ENCODE assay signal across 11 cellular contexts in genomic region chr1:24803220-24803619, GRCh38. TPM values are rescaled to one million over a fixed set of nuclear protein-coding genes. Genes with fewer than 3 reads are reported as not detected.
DNase-seq lines count a peak whose midpoint lies in the region; TF ChIP-seq lines count a peak whose summit lies in the region.
"Had no signal": no experiment of that assay in that cellular context is flagged by ENCODE, and none has a peak within 500 bp of the region (broad histone marks: within the 10 kb centered on the region; RNA-seq: fewer than 3 reads in every experiment).

No MANE protein-coding gene starts in this region.

- no peaks in the 10 kb centered on the region for H3K27me3 ChIP-seq in Karpas-422 (ENCODE audit: low read length)
- no peaks in the 10 kb centered on the region for H3K27me3 ChIP-seq in stomach
- no peaks in the 10 kb centered on the region for H3K27me3 ChIP-seq in MM.1S (replicated peaks; ENCODE audit: insufficient read depth, low read length)
- H3K27me3 ChIP-seq: BLaER1 had no signal

- H2AFZ ChIP-seq in Karpas-422 (ENCODE audit: low read length) (no peak overlapping the region), MM.1S (ENCODE audit: low read length) (no peak overlapping the region)

- H3K4me1 ChIP-seq in Karpas-422 (ENCODE audit: low read length) (peaks cover 64% of the 10 kb centered on the region), stomach (peaks cover 8 to 70% (median 34%) of the 10 kb centered on the region in 4 donors), MM.1S (ENCODE audit: low read length) (no peaks in the 10 kb centered on the region)

- H3K4me2 ChIP-seq in Karpas-422 (ENCODE audit: low read depth, low read length, poor library complexity, severe bottlenecking) (no peak overlapping the region), MM.1S (ENCODE audit: low read depth, low read length) (no peak overlapping the region)
- H3K4me2 ChIP-seq: BLaER1 had no signal

- H3K9me2 ChIP-seq in Karpas-422 (replicated peaks; ENCODE audit: insufficient read depth, low read length), result no peaks in the 10 kb centered on the region
- no peaks in the 10 kb centered on the region for H3K9me2 ChIP-seq in MM.1S (replicated peaks; ENCODE audit: insufficient read depth, low read length)

- no peak for TF ChIP-seq POLR2A in stomach (IDR thresholded peaks at IDR 0.05)

- intact Hi-C loops in stomach (cut with DNase I; ENCODE audit: low total_unique reads), result no loop called here

- WGBS in stomach, 5 donors, result 55 to 59% (median 57%) methylated on average over 2 of the region's 2 CpGs

- H3K4me3 ChIP-seq in Karpas-422 (ENCODE audit: low read length) (no peak overlapping the region), epithelial cell of esophagus (ENCODE audit: low read length) (no peak overlapping the region), stomach (no peak overlapping the region), MM.1S (ENCODE audit: low read length) (no peak overlapping the region)
- H3K4me3 ChIP-seq: BLaER1 had no signal

- H3K27ac ChIP-seq in Karpas-422 (ENCODE audit: low read length), result peak overlapping the region; percentile 78
- H3K27ac ChIP-seq in stomach, result peak overlapping the region in 3 of 5 donors; percentile 37 to 62 (median 38)
- no peak overlapping the region for H3K27ac ChIP-seq in MM.1S (ENCODE audit: low read length)
- H3K27ac ChIP-seq: BLaER1 had no signal

- H3F3A ChIP-seq in MM.1S (ENCODE audit: insufficient read depth, low read length), result no peaks in the 10 kb centered on the region

- no peaks in the 10 kb centered on the region for H3K9me3 ChIP-seq in Karpas-422 (ENCODE audit: low read length)
- H3K9me3 ChIP-seq in stomach, result no peaks in the 10 kb centered on the region
- H3K9me3 ChIP-seq in MM.1S (replicated peaks; ENCODE audit: insufficient read depth, low read length), result no peaks in the 10 kb centered on the region

- TF ChIP-seq CTCF in epithelial cell of esophagus (IDR thresholded peaks at IDR 0.05; ENCODE audit: insufficient read depth, low read depth, low read length, missing control alignments) (no peak), stomach (IDR thresholded peaks at IDR 0.05) (no peak), MM.1S (IDR thresholded peaks at IDR 0.05; ENCODE audit: low read length) (no peak)

- H3K9ac ChIP-seq in Karpas-422 (ENCODE audit: low read length), result no peak overlapping the region
- no peak overlapping the region for H3K9ac ChIP-seq in MM.1S (ENCODE audit: low read length)
- H3K9ac ChIP-seq: BLaER1 had no signal

- TF ChIP-seq EP300 in stomach (IDR thresholded peaks at IDR 0.05), result no peak

- H3K36me3 ChIP-seq in Karpas-422 (ENCODE audit: insufficient read depth, low read length) (peaks cover 3% of the 10 kb centered on the region), stomach (peaks cover 0 to 11% (median 8%) of the 10 kb centered on the region in 4 donors), MM.1S (replicated peaks; ENCODE audit: insufficient read depth, low read length) (no peaks in the 10 kb centered on the region)

- no peak for DNase-seq in Karpas-422
- peak; percentile 37 for DNase-seq in epithelial cell of esophagus (ENCODE audit: low read depth)
- DNase-seq in medulla oblongata (ENCODE audit: extremely low spot score), result peak; percentile 73
- DNase-seq in stomach, result no peak
- no peak for DNase-seq in islet precursor cell
- no peak for DNase-seq in MM.1S
- no peak for DNase-seq in NOMO-1 (lab: John Stamatoyannopoulos, UW; ENCODE audit: unreplicated experiment in 2 of 2)
- DNase-seq in NCI-H1092 (lab: John Stamatoyannopoulos, UW), result no peak
- DNase-seq: activated CD4-positive, alpha-beta T cell treated with anti-CD3 and anti-CD28 coated beads for 1 hour; immature natural killer cell had no signal

- H3K79me2 ChIP-seq in Karpas-422 (ENCODE audit: low read length) (peaks cover 68% of the 10 kb centered on the region), MM.1S (ENCODE audit: low read length) (peaks cover 72% of the 10 kb centered on the region)

- H4K20me1 ChIP-seq in Karpas-422 (ENCODE audit: insufficient read depth, low read depth, low read length), result no peaks in the 10 kb centered on the region
- H4K20me1 ChIP-seq in MM.1S (ENCODE audit: insufficient read depth, low read length), result no peaks in the 10 kb centered on the region

RNA-seq across cellular contexts. Expression of gene CLIC4, which starts 58.0 kb away (rescaled TPM):
- 49.1 and 87.4 TPM in 2 replicates for total RNA-seq in Karpas-422 (2014; rRNA removed; shearing (Covaris generic); ENCODE audit: low replicate concordance)
- total RNA-seq in stomach, result 100 to 1,000 TPM in 4 of 5 donors, 10 to 100 TPM in 1; 60.0 to 372 (median 258) TPM
- polyA plus RNA-seq in stomach, result 10 to 100 TPM; 53.5 to 62.4 (median 56.2) TPM

Comparison
In these comparisons a context has a peak if more than half of its experiments do, and no peak if none do; other contexts are left out.
1. DNase-seq: peak in epithelial cell of esophagus (single experiment) and medulla oblongata (single experiment); none in Karpas-422 (single experiment), stomach (single experiment), islet precursor cell (single experiment), MM.1S (single experiment), NOMO-1 (0 of 2) and NCI-H1092 (single experiment).